ENCODE assay signal across 1 cellular context in the genomic region with DNA sequence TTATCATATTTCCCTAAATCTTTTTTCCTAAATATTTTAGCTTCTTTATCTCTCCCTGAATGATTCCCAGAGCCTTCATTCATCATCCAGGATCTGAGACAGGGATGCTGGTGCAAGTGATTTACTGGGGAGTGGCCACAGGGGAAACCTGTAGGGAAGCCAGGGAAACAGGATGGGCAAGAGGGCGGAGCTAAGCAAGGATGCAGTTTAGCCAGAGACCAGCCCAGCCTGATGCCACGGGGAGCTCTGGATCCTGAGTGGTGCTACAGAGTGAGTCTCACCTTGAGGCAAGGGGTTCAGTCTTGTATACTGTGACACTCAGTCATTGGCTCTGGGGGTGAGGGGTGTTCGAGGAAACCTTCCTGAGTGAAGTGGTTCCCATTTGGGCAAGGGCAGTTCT.
TF ChIP-seq lines count a peak whose summit lies in the region.

No MANE protein-coding gene starts in this region.

TF ChIP-seq in HCT116, 20 proteins besides CTCF, POLR2A, EP300 and RAD21 (continued from another document):
- TF ChIP-seq, protein P1, sequence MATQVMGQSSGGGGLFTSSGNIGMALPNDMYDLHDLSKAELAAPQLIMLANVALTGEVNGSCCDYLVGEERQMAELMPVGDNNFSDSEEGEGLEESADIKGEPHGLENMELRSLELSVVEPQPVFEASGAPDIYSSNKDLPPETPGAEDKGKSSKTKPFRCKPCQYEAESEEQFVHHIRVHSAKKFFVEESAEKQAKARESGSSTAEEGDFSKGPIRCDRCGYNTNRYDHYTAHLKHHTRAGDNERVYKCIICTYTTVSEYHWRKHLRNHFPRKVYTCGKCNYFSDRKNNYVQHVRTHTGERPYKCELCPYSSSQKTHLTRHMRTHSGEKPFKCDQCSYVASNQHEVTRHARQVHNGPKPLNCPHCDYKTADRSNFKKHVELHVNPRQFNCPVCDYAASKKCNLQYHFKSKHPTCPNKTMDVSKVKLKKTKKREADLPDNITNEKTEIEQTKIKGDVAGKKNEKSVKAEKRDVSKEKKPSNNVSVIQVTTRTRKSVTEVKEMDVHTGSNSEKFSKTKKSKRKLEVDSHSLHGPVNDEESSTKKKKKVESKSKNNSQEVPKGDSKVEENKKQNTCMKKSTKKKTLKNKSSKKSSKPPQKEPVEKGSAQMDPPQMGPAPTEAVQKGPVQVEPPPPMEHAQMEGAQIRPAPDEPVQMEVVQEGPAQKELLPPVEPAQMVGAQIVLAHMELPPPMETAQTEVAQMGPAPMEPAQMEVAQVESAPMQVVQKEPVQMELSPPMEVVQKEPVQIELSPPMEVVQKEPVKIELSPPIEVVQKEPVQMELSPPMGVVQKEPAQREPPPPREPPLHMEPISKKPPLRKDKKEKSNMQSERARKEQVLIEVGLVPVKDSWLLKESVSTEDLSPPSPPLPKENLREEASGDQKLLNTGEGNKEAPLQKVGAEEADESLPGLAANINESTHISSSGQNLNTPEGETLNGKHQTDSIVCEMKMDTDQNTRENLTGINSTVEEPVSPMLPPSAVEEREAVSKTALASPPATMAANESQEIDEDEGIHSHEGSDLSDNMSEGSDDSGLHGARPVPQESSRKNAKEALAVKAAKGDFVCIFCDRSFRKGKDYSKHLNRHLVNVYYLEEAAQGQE (IDR thresholded peaks at IDR 0.05; ENCODE audit: low read depth): no peak
- TF ChIP-seq YY1 (IDR thresholded peaks at IDR 0.05; ENCODE audit: extremely low read depth, insufficient replicate concordance, low read depth, low read length): no peak
- no peak for TF ChIP-seq SRF (IDR thresholded peaks at IDR 0.05; ENCODE audit: low read depth)
- TF ChIP-seq ZFX (IDR thresholded peaks at IDR 0.05): no peak
- no peak for TF ChIP-seq FOSL1 (IDR thresholded peaks at IDR 0.05; ENCODE audit: low read depth)
- no peak for TF ChIP-seq EGR1 (IDR thresholded peaks at IDR 0.05; ENCODE audit: low read depth)
TF ChIP-seq in HCT116: peak in this region for 0.
